ENCODE assay signal across 35 cellular contexts in the genomic region with DNA sequence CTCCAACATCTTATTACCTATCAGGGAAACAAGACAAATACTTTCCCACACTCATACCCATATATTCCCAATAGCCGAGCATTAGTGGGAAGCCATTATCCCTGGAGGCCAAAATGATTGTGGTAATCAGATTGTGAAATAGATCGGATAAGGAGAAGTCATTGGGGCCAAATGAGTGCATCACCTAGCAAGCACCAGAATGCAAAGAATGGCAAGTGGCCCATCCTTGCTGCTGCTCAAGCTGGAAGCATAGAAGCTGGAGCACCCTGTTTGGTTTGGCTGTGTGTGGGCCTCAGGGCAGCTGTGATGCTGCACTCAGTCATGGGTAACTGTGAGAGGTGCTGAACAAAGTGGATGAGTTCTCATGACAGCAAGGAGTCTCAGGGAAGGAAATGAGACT. TPM values are rescaled to one million over a fixed set of nuclear protein-coding genes. Genes with fewer than 3 reads are reported as not detected.
"Had no signal": no experiment of that assay in that cellular context is flagged by ENCODE, and none has a peak within 500 bp of the region (broad histone marks: within the 10 kb centered on the region; RNA-seq: fewer than 3 reads in every experiment).

No MANE protein-coding gene starts in this region.

- H3K27ac ChIP-seq: adrenal gland, body of pancreas, coronary artery, dorsolateral prefrontal cortex, esophagus squamous epithelium had no signal

- H3K36me3 ChIP-seq: adrenal gland, esophagus squamous epithelium had no signal

- H3K9me3 ChIP-seq: adrenal gland, esophagus squamous epithelium had no signal

- H3K4me3 ChIP-seq: adrenal gland, body of pancreas, coronary artery, dorsolateral prefrontal cortex, esophagus squamous epithelium had no signal

- DNase-seq: activated CD4-positive, alpha-beta memory T cell treated with anti-CD3 and anti-CD28 coated beads for 36 hours; activated CD4-positive, alpha-beta T cell treated with anti-CD3 and anti-CD28 coated beads for 36 hours; activated CD4-positive, alpha-beta T cell treated with anti-CD3 and anti-CD28 coated beads, Interleukin-2, amount 10 ng/mL, durations not matched to agents 24 days and 14 days; activated CD4-positive, CD25-positive, alpha-beta regulatory T cell; activated CD4-positive, CD25-positive, alpha-beta regulatory T cell treated with anti-CD3 and anti-CD28 coated beads, Interleukin-2, amount 50 U/mL, for 72 hours; activated CD8-positive, alpha-beta memory T cell treated with anti-CD3 and anti-CD28 coated beads, Interleukin-2, amount 10 ng/mL, durations not matched to agents 7 days and 5 days; activated CD8-positive, alpha-beta memory T cell treated with anti-CD3 and anti-CD28 coated beads, Interleukin-2, amount 50 U/mL, for 4 hours; activated CD8-positive, alpha-beta T cell treated with anti-CD3 and anti-CD28 coated beads, Interleukin-2, amount 10 ng/mL, durations not matched to agents 7 days and 5 days; activated effector memory CD4-positive, alpha-beta T cell treated with anti-CD3 and anti-CD28 coated beads, Interleukin-2, amount 50 U/mL, for 16 hours; activated naive CD4-positive, alpha-beta T cell treated with anti-CD3 and anti-CD28 coated beads for 36 hours; activated naive CD8-positive, alpha-beta T cell treated with anti-CD3 and anti-CD28 coated beads for 36 hours; activated naive CD8-positive, alpha-beta T cell treated with anti-CD3 and anti-CD28 coated beads, Interleukin-2, amount 50 U/mL, for 24 hours; activated T-cell treated with anti-CD3 and anti-CD28 coated beads, Interleukin-2, amount 50 U/mL, for 1 hour; activated T-cell treated with anti-CD3 and anti-CD28 coated beads, Interleukin-2, amount 50 U/mL, for 48 hours; adrenal gland; amygdala; aorta; body of pancreas; dorsolateral prefrontal cortex; effector memory CD4-positive, alpha-beta T cell; endodermal cell; erythroblast; esophagus squamous epithelium; head of caudate nucleus; T-helper 2 cell had no signal

- H3K4me1 ChIP-seq: adrenal gland, body of pancreas, esophagus squamous epithelium had no signal

RNA-seq across cellular contexts. Expression of a gene that starts 18.7 kb away (rescaled TPM):
- total RNA-seq: activated CD4-positive, alpha-beta memory T cell treated with anti-CD3 and anti-CD28 coated beads for 36 hours; activated CD4-positive, alpha-beta T cell treated with anti-CD3 and anti-CD28 coated beads for 36 hours; activated CD4-positive, alpha-beta T cell treated with anti-CD3 and anti-CD28 coated beads, Interleukin-2, amount 10 ng/mL, durations not matched to agents 24 days and 14 days; activated CD8-positive, alpha-beta memory T cell treated with anti-CD3 and anti-CD28 coated beads for 36 hours; activated CD8-positive, alpha-beta memory T cell treated with anti-CD3 and anti-CD28 coated beads, Interleukin-2, amount 10 ng/mL, durations not matched to agents 7 days and 5 days; activated CD8-positive, alpha-beta T cell treated with anti-CD3 and anti-CD28 coated beads, Interleukin-2, amount 10 ng/mL, durations not matched to agents 7 days and 5 days; activated naive CD4-positive, alpha-beta T cell treated with anti-CD3 and anti-CD28 coated beads for 36 hours; activated naive CD8-positive, alpha-beta T cell treated with anti-CD3 and anti-CD28 coated beads for 36 hours; activated T-helper 1 cell treated with anti-CD3 and anti-CD28 coated beads, Interleukin-12 subunit alpha, Interleukin-12 subunit beta, Interleukin-2, Interleukin-4 antibody, amounts not matched to agents 30 ng/mL and 10 ng/mL and 1 ng/mL, durations not matched to agents 14 hours and 24 hours and 36 hours; activated T-helper 2 cell treated with anti-CD3 and anti-CD28 coated beads, Interferon-gamma antibody, Interleukin-2, Interleukin-4, amounts not matched to agents 10 μg/mL and 5 μg/mL and 100 μg/mL, durations not matched to agents 14 hours and 24 hours and 36 hours; adrenal gland; aorta; body of pancreas; cardiac septum; cerebellum; dorsolateral prefrontal cortex; endodermal cell; esophagus squamous epithelium; fibroblast of lung; fibroblast of villous mesenchyme; frontal cortex; T-helper 1 cell treated with Interleukin-12 subunit alpha and Interleukin-12 subunit beta and Interleukin-4 antibody, amounts not matched to agents 30 ng/mL and 1 ng/mL, for 36 hours had no signal
- polyA plus RNA-seq: adrenal gland, aorta, fibroblast of lung had no signal
